2 cellular contexts compared by ENCODE assay signal in the genomic region with DNA sequence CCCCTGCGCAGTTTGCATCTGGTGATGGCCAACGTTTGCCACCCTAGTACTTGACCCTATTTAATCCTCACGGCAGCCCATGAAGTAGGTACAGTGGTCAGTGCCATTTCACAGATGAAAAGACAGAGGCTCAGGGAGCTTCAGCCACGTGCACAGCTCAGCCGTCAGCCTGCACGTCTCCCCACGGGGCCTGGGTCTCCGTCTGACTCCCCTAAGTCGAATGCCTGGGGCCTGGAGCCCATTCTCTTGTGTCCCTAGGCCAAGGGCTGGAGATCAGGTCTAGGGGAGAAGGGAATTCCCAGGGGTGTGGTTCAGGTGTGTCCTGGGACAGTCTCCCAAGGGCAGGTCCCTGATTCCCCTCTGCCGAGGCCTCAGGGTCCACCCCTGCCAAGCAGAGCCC. TPM values are rescaled to one million over a fixed set of nuclear protein-coding genes. Genes with fewer than 3 reads are reported as not detected.
"Had no signal": no experiment of that assay in that cellular context is flagged by ENCODE, and none has a peak within 500 bp of the region (broad histone marks: within the 10 kb centered on the region; RNA-seq: fewer than 3 reads in every experiment).

No MANE protein-coding gene starts in this region.

RNA-seq across cellular contexts. Expression of gene NCF1, which starts 6.8 kb away (rescaled TPM):
- total RNA-seq: suprapubic skin had no signal
- polyA plus RNA-seq: neural cell had no signal
